ENCODE assay signal across 10 cellular contexts in genomic region chr6:166904101-166904746, GRCh38. TPM values are rescaled to one million over a fixed set of nuclear protein-coding genes. Genes with fewer than 3 reads are reported as not detected.
DNase-seq lines count a peak whose midpoint lies in the region; ATAC-seq, FAIRE-seq and TF ChIP-seq lines count a peak whose summit lies in the region.
"Had no signal": no experiment of that assay in that cellular context is flagged by ENCODE, and none has a peak within 500 bp of the region (broad histone marks: within the 10 kb centered on the region; RNA-seq: fewer than 3 reads in every experiment).

No MANE protein-coding gene starts in this region.

- BruUV-seq in MCF 10A (replicated peaks; lab: Mats Ljungman, UMichigan), result no TSS peak

- DNase-seq in NCI-H69 (lab: John Stamatoyannopoulos, UW) (peak; percentile 74), frontal cortex (ENCODE audit: low spot score in 2 of 2) (peak; percentile 20 to 49), sciatic nerve (ENCODE audit: low spot score) (no peak), NCI-H2081 treated with DMSO at 0.1 percent for 48 hours (lab: John Stamatoyannopoulos, UW) (no peak), urothelium cell line (ENCODE audit: low spot score) (no peak), MCF 10A (ENCODE audit: unreplicated experiment) (no peak)
- DNase-seq: activated T-cell treated with anti-CD3 and anti-CD28 coated beads, Interleukin-2, amount 50 U/mL, for 1 hour; effector memory CD8-positive, alpha-beta T cell; NCI-H1694 had no signal

- H3K27ac Mint-ChIP-seq in MCF 10A (ENCODE audit: low read depth, unreplicated experiment), result no peak overlapping the region
- H3K27ac Mint-ChIP-seq: effector memory CD8-positive, alpha-beta T cell had no signal

- H3K9me3 Mint-ChIP-seq in MCF 10A (ENCODE audit: unreplicated experiment), result peaks cover 27% of the 10 kb centered on the region

- peaks cover 7% of the 10 kb centered on the region for H3K36me3 Mint-ChIP-seq in MCF 10A (ENCODE audit: insufficient read depth, unreplicated experiment)

- ATAC-seq in HG02571 (IDR thresholded peaks at IDR 0.05; ENCODE audit: unreplicated experiment), result peak; percentile 43
- peak; percentile 29 for ATAC-seq in sciatic nerve
- ATAC-seq: effector memory CD8-positive, alpha-beta T cell had no signal

- H3K27me3 Mint-ChIP-seq in MCF 10A (ENCODE audit: insufficient read depth, unreplicated experiment), result peaks cover 45% of the 10 kb centered on the region
- H3K27me3 Mint-ChIP-seq: effector memory CD8-positive, alpha-beta T cell had no signal

- CTCF ChIA-PET in MCF 10A (lab: Yijun Ruan, JAX), result interaction anchor here (0.6 kb wide), 1 partner anchor 101 kb away, joined by 3 read pairs; no protein-coding TSS in a partner anchor

- H3K4me3 Mint-ChIP-seq in MCF 10A (ENCODE audit: unreplicated experiment), result no peak overlapping the region
- H3K4me3 Mint-ChIP-seq: effector memory CD8-positive, alpha-beta T cell had no signal

- POLR2A ChIA-PET in MCF 10A (lab: Yijun Ruan, JAX), result no interaction called here

- no peaks in the 10 kb centered on the region for H3K4me1 Mint-ChIP-seq in MCF 10A (ENCODE audit: insufficient read depth, unreplicated experiment)

- intact Hi-C loops in sciatic nerve (cut with DNase I) (no loop called here), MCF 10A (cut with micrococcal nuclease) (no loop called here)

- no peak for TF ChIP-seq CTCF in MCF 10A (IDR thresholded peaks at IDR 0.05; ENCODE audit: unreplicated experiment)

- FAIRE-seq in frontal cortex (lab: Jason Lieb, UNC) (no peak), urothelium cell line (lab: Jason Lieb, UNC) (no peak)

RNA-seq across cellular contexts. Expression of gene RNASET2, which starts 52.1 kb away (rescaled TPM):
- total RNA-seq in frontal cortex, result 16.7 TPM
- 70.4 TPM for total RNA-seq in sciatic nerve
- total RNA-seq in MCF 10A (2022), result 8.0 and 10.3 TPM in 2 replicates

Comparison
In these comparisons a context has a peak if more than half of its experiments do, and no peak if none do; other contexts are left out.
1. DNase-seq: peak in NCI-H69 (single experiment) and frontal cortex (2 of 2); none in sciatic nerve (single experiment), NCI-H2081 treated with DMSO at 0.1 percent for 48 hours (single experiment), urothelium cell line (single experiment) and MCF 10A (single experiment).